19 cellular contexts compared by ENCODE assay signal in genomic region chr3:83065861-83066260, GRCh38.
DNase-seq lines count a peak whose midpoint lies in the region; ATAC-seq and TF ChIP-seq lines count a peak whose summit lies in the region.
"Had no signal": no experiment of that assay in that cellular context is flagged by ENCODE, and none has a peak within 500 bp of the region (broad histone marks: within the 10 kb centered on the region; RNA-seq: fewer than 3 reads in every experiment).

No MANE protein-coding gene starts in this region.

- no peak overlapping the region for H3K4me2 ChIP-seq in SU-DHL-6 (ENCODE audit: low read depth, low read length, poor library complexity, severe bottlenecking)
- H3K4me2 ChIP-seq: BLaER1, GM23338 had no signal

- H3K27me3 ChIP-seq in SU-DHL-6 (ENCODE audit: low read length) = no peaks in the 10 kb centered on the region
- H3K27me3 ChIP-seq: BLaER1, SJSA1 had no signal

- DNase-seq in A172 (ENCODE audit: low spot score) = peak; percentile 78
- peak; percentile 9 for DNase-seq in HS-5 (ENCODE audit: low read depth)
- peak; percentile 0 for DNase-seq in fibroblast of villous mesenchyme (ENCODE audit: low read depth)
- DNase-seq in islet precursor cell = no peak
- no peak for DNase-seq in NCI-H2171 treated with DMSO at 0.1 percent for 48 hours (lab: John Stamatoyannopoulos, UW)
- no peak for DNase-seq in central memory CD4-positive, alpha-beta T cell
- DNase-seq: CD8-positive, alpha-beta T cell; DMS79 treated with DMSO at 0.1 percent for 48 hours; GDM1; IMR-90; NCI-H187; NCI-H345; NCI-H526 had no signal

- TF ChIP-seq CTCF in SU-DHL-6 (IDR thresholded peaks at IDR 0.05; ENCODE audit: insufficient read depth, low read length, poor library complexity, severe bottlenecking) (no peak), fibroblast of villous mesenchyme (IDR thresholded peaks at IDR 0.05; ENCODE audit: insufficient read depth, low read depth, low read length) (no peak)

- no peak overlapping the region for H3K27ac ChIP-seq in SU-DHL-6 (ENCODE audit: low read depth, low read length)
- H3K27ac ChIP-seq: BLaER1, SJSA1 had no signal

- peaks cover 5% of the 10 kb centered on the region; the same call in 1 of the 2 replicates for H3K9me3 ChIP-seq in SU-DHL-6 (ENCODE audit: insufficient read depth, low read length)

- no peaks in the 10 kb centered on the region for H3K9me2 ChIP-seq in SU-DHL-6 (replicated peaks; ENCODE audit: insufficient read depth, low read length)

- no peaks in the 10 kb centered on the region for H3F3A ChIP-seq in SU-DHL-6 (ENCODE audit: insufficient read depth)

- H3K4me3 ChIP-seq in SU-DHL-6 (ENCODE audit: insufficient read depth, low read length, poor library complexity, severe bottlenecking) = no peak overlapping the region
- H3K4me3 ChIP-seq in fibroblast of villous mesenchyme (ENCODE audit: low read depth, low read length) = no peak overlapping the region
- H3K4me3 ChIP-seq: BLaER1, GM12878, GM23338, SJSA1 had no signal

- H2AFZ ChIP-seq in SU-DHL-6 (ENCODE audit: low read depth, low read length, severe bottlenecking) = peak overlapping the region; percentile 42
- H2AFZ ChIP-seq: GM23338 had no signal

- H3K9ac ChIP-seq in SU-DHL-6 (ENCODE audit: low read length) = no peak overlapping the region
- H3K9ac ChIP-seq: BLaER1 had no signal

- no peaks in the 10 kb centered on the region for H3K79me2 ChIP-seq in SU-DHL-6 (ENCODE audit: insufficient read depth, low read length)

- H4K20me1 ChIP-seq in SU-DHL-6 (ENCODE audit: low read depth, low read length) = no peaks in the 10 kb centered on the region
- H4K20me1 ChIP-seq: BLaER1 had no signal

- no peak for ATAC-seq in activated CD4-positive, CD25-positive, alpha-beta regulatory T cell treated with anti-CD3 and anti-CD28 coated beads, Interleukin-2, amount 50 U/mL, for 24 hours
- ATAC-seq: CD8-positive, alpha-beta T cell; GM12878; GM23338 had no signal

- no peaks in the 10 kb centered on the region for H3K36me3 ChIP-seq in SU-DHL-6 (ENCODE audit: low read length)
- H3K36me3 ChIP-seq: BLaER1, SJSA1 had no signal

Comparison
In these comparisons a context has a peak if more than half of its experiments do, and no peak if none do; other contexts are left out.
1. DNase-seq: peak in A172 (single experiment), HS-5 (single experiment) and fibroblast of villous mesenchyme (single experiment); none in islet precursor cell (single experiment), NCI-H2171 treated with DMSO at 0.1 percent for 48 hours (single experiment) and central memory CD4-positive, alpha-beta T cell (single experiment).